In genomic region chr15:38555686-38556334, GRCh38 we compare ENCODE assay signal across 8 cellular contexts. TPM values are rescaled to one million over a fixed set of nuclear protein-coding genes. Genes with fewer than 3 reads are reported as not detected.
A peak's percentile ranks its signal among the peaks of the same experiment; 100 is the strongest.
DNase-seq lines count a peak whose midpoint lies in the region; ATAC-seq and TF ChIP-seq lines count a peak whose summit lies in the region.

No MANE protein-coding gene starts in this region.

- no peak overlapping the region for H3K9ac ChIP-seq in IMR-90 (ENCODE audit: low read depth, low read length)

- peak overlapping the region; percentile 53; the same call in 1 of the 2 replicates for H4K91ac ChIP-seq in IMR-90 (ENCODE audit: insufficient read depth, low read depth, low read length)

- intact Hi-C loops in activated CD4-positive, alpha-beta T cell treated with anti-CD3 and anti-CD28 coated beads for 36 hours (cut with DNase I, micrococcal nuclease) = loop anchor here (2.0 to 10.0 kb wide), 3 partner anchors 25 to 1229 kb away; partner anchors contain the start of gene FSIP1 (in 1 of the 2)
- intact Hi-C loops in IMR-90 (cut with micrococcal nuclease) = no loop called here

- peak overlapping the region; percentile 48 for H3K18ac ChIP-seq in IMR-90 (ENCODE audit: low read depth, low read length)

- peak overlapping the region; percentile 93 for H3K4me3 Mint-ChIP-seq in activated CD4-positive, alpha-beta T cell treated with anti-CD3 and anti-CD28 coated beads for 36 hours
- H3K4me3 Mint-ChIP-seq in brain = peak overlapping the region in 2 of 5 experiments; percentile 18 to 19
- no peak overlapping the region for H3K4me3 Mint-ChIP-seq in GM23338

- peak overlapping the region; percentile 57 for H2AFZ ChIP-seq in IMR-90 (replicated peaks; ENCODE audit: low read length, poor library complexity)
- no peak overlapping the region for H2AFZ ChIP-seq in GM23338

- H3K9me2 ChIP-seq in GM23338 (ENCODE audit: insufficient read depth) = 0 out of 2 replicates have a peak, but pooled peaks cover 2% of the 10 kb centered on the region

- H3K27me3 ChIP-seq in IMR-90 (ENCODE audit: control insufficient read depth, insufficient read depth, low read length) = no peaks in the 10 kb centered on the region
- H3K27me3 ChIP-seq in GM23338 (ENCODE audit: insufficient read depth) = no peaks in the 10 kb centered on the region

- peak; percentile 69 for ATAC-seq in activated CD4-positive, alpha-beta T cell treated with anti-CD3 and anti-CD28 coated beads for 36 hours
- peak; percentile 86 for ATAC-seq in IMR-90 (ENCODE audit: low read depth)
- ATAC-seq in GM18519 (IDR thresholded peaks at IDR 0.05; ENCODE audit: low FRiP score, unreplicated experiment) = no peak
- no peak for ATAC-seq in GM23338
- no peak for ATAC-seq in GM19452 (IDR thresholded peaks at IDR 0.05; ENCODE audit: unreplicated experiment)

- no peak overlapping the region for H3K56ac ChIP-seq in IMR-90 (ENCODE audit: extremely low read depth, insufficient read depth, low read length)

- H3F3A ChIP-seq in GM23338 (replicated peaks; ENCODE audit: low read depth) = no peaks in the 10 kb centered on the region

- no peak overlapping the region for H3K23ac ChIP-seq in IMR-90 (ENCODE audit: low read depth, low read length)

- H3K79me1 ChIP-seq in IMR-90 (ENCODE audit: low read depth in 1 of 2, low read length in 2 of 2) = no peaks in the 10 kb centered on the region

- no peak for TF ChIP-seq RAD21 in IMR-90 (IDR thresholded peaks at IDR 0.05; ENCODE audit: low read length)

- H3K4me3 ChIP-seq in IMR-90 (ENCODE audit: insufficient read depth, low read depth, low read length) = no peak overlapping the region
- H3K4me3 ChIP-seq in skeletal muscle cell (ENCODE audit: low read depth, low read length) = no peak overlapping the region
- H3K4me3 ChIP-seq in GM23338 = no peak overlapping the region

- H3K9me3 Mint-ChIP-seq in activated CD4-positive, alpha-beta T cell treated with anti-CD3 and anti-CD28 coated beads for 36 hours (ENCODE audit: low read depth) = no peaks in the 10 kb centered on the region
- H3K9me3 Mint-ChIP-seq in brain = no peaks in the 10 kb centered on the region
- H3K9me3 Mint-ChIP-seq in GM23338 = no peaks in the 10 kb centered on the region

- peaks cover 82% of the 10 kb centered on the region for H3K36me3 Mint-ChIP-seq in activated CD4-positive, alpha-beta T cell treated with anti-CD3 and anti-CD28 coated beads for 36 hours (ENCODE audit: low read depth)
- no peaks in the 10 kb centered on the region for H3K36me3 Mint-ChIP-seq in brain
- no peaks in the 10 kb centered on the region for H3K36me3 Mint-ChIP-seq in GM23338 (ENCODE audit: low read depth)

- DNase-seq in activated CD4-positive, alpha-beta T cell treated with anti-CD3 and anti-CD28 coated beads for 36 hours = peak; percentile 51
- no peak for DNase-seq in activated CD4-positive, alpha-beta T cell treated with anti-CD3 and anti-CD28 coated beads, Interleukin-2, amount 50 U/mL, for 4 hours
- DNase-seq in IMR-90 = peak; percentile 95
- DNase-seq in skeletal muscle cell (ENCODE audit: low read depth) = peak; percentile 68
- DNase-seq in GM23338 (ENCODE audit: low spot score) = no peak

- H3K9me1 ChIP-seq in IMR-90 (ENCODE audit: insufficient read depth, low read length) = peaks cover 10% of the 10 kb centered on the region

- no TSS peak for BruUV-seq in IMR-90 (replicated peaks; lab: Mats Ljungman, UMichigan)

- H2AK5ac ChIP-seq in IMR-90 (ENCODE audit: low read depth, low read length) = peak overlapping the region; percentile 53; the same call in 1 of the 2 replicates

- no peaks in the 10 kb centered on the region for H3K79me2 ChIP-seq in GM23338 (replicated peaks; ENCODE audit: insufficient read depth)

- POLR2A ChIA-PET in activated CD4-positive, alpha-beta T cell treated with anti-CD3 and anti-CD28 coated beads for 36 hours (lab: Charles Lee) = interaction anchor here (0.5 to 0.7 kb wide), 3 partner anchors 116 to 135 kb away, joined by 3 read pairs; no protein-coding TSS in a partner anchor
- POLR2A ChIA-PET in IMR-90 (lab: Charles Lee; ENCODE audit: unreplicated experiment) = no interaction called here

- TF ChIP-seq POLR2A in IMR-90 (IDR thresholded peaks at IDR 0.05; ENCODE audit: low read depth, low read length) = no peak

- no peaks in the 10 kb centered on the region for H4K20me1 ChIP-seq in IMR-90 (ENCODE audit: insufficient read depth, low read length)
- no peaks in the 10 kb centered on the region for H4K20me1 ChIP-seq in GM23338 (replicated peaks; ENCODE audit: insufficient read depth)

- in situ Hi-C loops in IMR-90 (cut with MboI; ENCODE audit: low sequenced_read_pairs) = no loop called here

- 42% methylated on average over 2 of the region's 5 CpGs; no CpG with 5 or more reads in 1 of the 2 experiments for WGBS in IMR-90 (ENCODE audit: extremely low coverage in 2 of 2, insufficient read length in 1 of 2), 2 experiments

- peak overlapping the region; percentile 98 for H3K27ac Mint-ChIP-seq in activated CD4-positive, alpha-beta T cell treated with anti-CD3 and anti-CD28 coated beads for 36 hours
- H3K27ac Mint-ChIP-seq in brain = peak overlapping the region in 4 of 5 experiments; percentile 19 to 85 (median 71)
- no peak overlapping the region for H3K27ac Mint-ChIP-seq in GM23338

- dilution Hi-C loops in IMR-90 (cut with HindIII; ENCODE audit: low sequenced_read_pairs, unreplicated experiment) = no loop called here

- peaks cover 32% of the 10 kb centered on the region for H3K4me1 ChIP-seq in IMR-90 (ENCODE audit: control insufficient read depth, insufficient read depth, low read length)
- peaks cover 10% of the 10 kb centered on the region; the same call in 1 of the 2 replicates for H3K4me1 ChIP-seq in GM23338 (ENCODE audit: insufficient read depth)

- peak overlapping the region; percentile 73 for H3K4ac ChIP-seq in IMR-90 (ENCODE audit: low read depth, low read length)

- H2BK120ac ChIP-seq in IMR-90 (ENCODE audit: low read depth, low read length) = peak overlapping the region; percentile 62

- H3K4me2 ChIP-seq in IMR-90 (ENCODE audit: low read depth, low read length) (peak overlapping the region; percentile 32; the same call in 1 of the 2 replicates), GM23338 (no peak overlapping the region)

- TF ChIP-seq CTCF in IMR-90 (conservative IDR thresholded peaks at IDR 0.05; ENCODE audit: low read depth, low read length) (no peak), brain (conservative IDR thresholded peaks at IDR 0.05) (no peak), GM23338 (conservative IDR thresholded peaks at IDR 0.05; ENCODE audit: low read depth in 2 of 2) (no peak)

- H3K36me3 ChIP-seq in IMR-90 (ENCODE audit: control insufficient read depth, insufficient read depth, low read length) = no peaks in the 10 kb centered on the region
- H3K36me3 ChIP-seq in GM23338 (ENCODE audit: insufficient read depth) = no peaks in the 10 kb centered on the region

- no peaks in the 10 kb centered on the region for H3K9me3 ChIP-seq in IMR-90 (ENCODE audit: control insufficient read depth, insufficient read depth, low read length)

- peaks cover 95% of the 10 kb centered on the region for H3K4me1 Mint-ChIP-seq in activated CD4-positive, alpha-beta T cell treated with anti-CD3 and anti-CD28 coated beads for 36 hours
- peaks cover 77% of the 10 kb centered on the region for H3K4me1 Mint-ChIP-seq in brain
- peaks cover 17% of the 10 kb centered on the region; the same call in 2 of the 3 replicates for H3K4me1 Mint-ChIP-seq in GM23338

- H2BK15ac ChIP-seq in IMR-90 (ENCODE audit: low read depth, low read length) = no peak overlapping the region

- peak overlapping the region; percentile 75; the same call in 1 of the 2 replicates for H3K14ac ChIP-seq in IMR-90 (replicated peaks; ENCODE audit: low read depth, low read length)

- H2BK5ac ChIP-seq in IMR-90 (ENCODE audit: low read depth, low read length, poor library complexity, severe bottlenecking) = peak overlapping the region; percentile 71

- no peak overlapping the region for H2AK9ac ChIP-seq in IMR-90 (replicated peaks; ENCODE audit: low read depth, low read length, poor library complexity)

- peak overlapping the region; percentile 25 to 85; a peak in 3 of 4 replicates for H4K8ac ChIP-seq in IMR-90 (ENCODE audit: low read depth in 2 of 2, low read length in 2 of 2)

- H3K27me3 Mint-ChIP-seq in activated CD4-positive, alpha-beta T cell treated with anti-CD3 and anti-CD28 coated beads for 36 hours = no peaks in the 10 kb centered on the region
- peaks cover 3% of the 10 kb centered on the region for H3K27me3 Mint-ChIP-seq in brain
- no peaks in the 10 kb centered on the region for H3K27me3 Mint-ChIP-seq in GM23338 (ENCODE audit: insufficient read depth, low read depth, poor library complexity)

- CTCF ChIA-PET in activated CD4-positive, alpha-beta T cell treated with anti-CD3 and anti-CD28 coated beads for 36 hours (lab: Charles Lee) = interaction anchor here (0.6 to 4.6 kb wide), 10 partner anchors 8 to 1711 kb away, joined by 3 to 45 read pairs (median 4); partner anchors contain the start of genes FAM98B and RASGRP1
- CTCF ChIA-PET in IMR-90 (lab: Yijun Ruan, JAX) = interaction anchor here (0.5 kb wide), 1 partner anchor 98 kb away, joined by 5 read pairs; no protein-coding TSS in a partner anchor

- H4K5ac ChIP-seq in IMR-90 (ENCODE audit: low read depth, low read length) = peak overlapping the region; percentile 34; the same call in 1 of the 2 replicates

- peak overlapping the region; percentile 40 for H3K27ac ChIP-seq in IMR-90 (ENCODE audit: insufficient read depth, low read length)
- H3K27ac ChIP-seq in GM23338 (ENCODE audit: low read depth) = no peak overlapping the region

- peak overlapping the region; percentile 67; the same call in 1 of the 2 replicates for H2BK20ac ChIP-seq in IMR-90 (ENCODE audit: low read depth, low read length)

TF ChIP-seq in GM23338, 12 proteins besides CTCF, POLR2A, EP300 and RAD21 (continues in another document):
- TF ChIP-seq POLR2AphosphoS5 (IDR thresholded peaks at IDR 0.05; ENCODE audit: low read depth) = no peak

RNA-seq across cellular contexts. Expression of gene RASGRP1, which starts 8.8 kb away (rescaled TPM):
- 100 to 1,000 TPM; 102 to 120 TPM for total RNA-seq in activated CD4-positive, alpha-beta T cell treated with anti-CD3 and anti-CD28 coated beads for 36 hours
- 1.9 and 3.2 TPM in 2 replicates for total RNA-seq in IMR-90 (2012; rRNA removed)
- polyA plus RNA-seq in IMR-90 (2012; rRNA removed) (1.4 TPM in 2 replicates), brain (ENCODE audit: insufficient read depth, low read depth, low replicate concordance) (1.3 TPM), GM23338 (2016; fragmentation: Nextera tagmentation; extraction: Ambion mirVana) (0.54 and 1.1 TPM in 2 replicates)
- polyA plus RNA-seq in IMR-90 (2012; cell fraction: cytosol; rRNA removed) = 0.43 and 0.60 TPM in 2 replicates
- 0.97 and 2.6 TPM in 2 replicates for polyA plus RNA-seq in IMR-90 (2012; cell fraction: nucleus; rRNA removed; ENCODE audit: low replicate concordance)
- total RNA-seq in GM23338 (2014; rRNA removed; shearing (Covaris generic)) = 1.1 and 1.2 TPM in 2 replicates

Comparison
In these comparisons a context has a peak if more than half of its experiments do, and no peak if none do; other contexts are left out.
1. DNase-seq: peak in activated CD4-positive, alpha-beta T cell treated with anti-CD3 and anti-CD28 coated beads for 36 hours (single experiment), IMR-90 (single experiment) and skeletal muscle cell (single experiment); none in activated CD4-positive, alpha-beta T cell treated with anti-CD3 and anti-CD28 coated beads, Interleukin-2, amount 50 U/mL, for 4 hours (0 of 2) and GM23338 (single experiment).
2. ATAC-seq: peak in activated CD4-positive, alpha-beta T cell treated with anti-CD3 and anti-CD28 coated beads for 36 hours (single experiment) and IMR-90 (single experiment); none in GM18519 (single experiment), GM23338 (single experiment) and GM19452 (single experiment).
3. RNA of gene RASGRP1, which starts 8.8 kb away (total RNA-seq): 102 to 120 TPM in activated CD4-positive, alpha-beta T cell treated with anti-CD3 and anti-CD28 coated beads for 36 hours; 1.9 to 3.2 TPM in IMR-90 and 1.1 to 1.2 TPM in GM23338; every median in the first group is over 10 times any median in the second.